ENCODE assay signal across 1 cellular context in genomic region chr16:85539629-85540291, GRCh38.
A peak's percentile ranks its signal among the peaks of the same experiment; 100 is the strongest.
TF ChIP-seq lines count a peak whose summit lies in the region.

No MANE protein-coding gene starts in this region.

TF ChIP-seq in HepG2, 621 proteins besides CTCF, POLR2A, EP300 and RAD21 (continued from another document and continues in another):
- TF ChIP-seq ZBTB26 (CRISPR knock-in tag; IDR thresholded peaks at IDR 0.05; ENCODE audit: borderline replicate concordance) (no peak), ZNF709 (CRISPR knock-in tag; IDR thresholded peaks at IDR 0.05) (peak; percentile 67; the same call in 1 of the 2 replicates), SETDB1 (CRISPR knock-in tag; IDR thresholded peaks at IDR 0.05; ENCODE audit: borderline replicate concordance) (no peak; the same call in 1 of the 2 replicates), NBN (conservative IDR thresholded peaks at IDR 0.05) (no peak), ELF4 (CRISPR knock-in tag; IDR thresholded peaks at IDR 0.05; ENCODE audit: borderline replicate concordance) (no peak), ZNF777 (CRISPR knock-in tag; IDR thresholded peaks at IDR 0.05) (no peak), E2F1 (CRISPR knock-in tag; IDR thresholded peaks at IDR 0.05) (no peak), RXRA (CRISPR knock-in tag; IDR thresholded peaks at IDR 0.05) (peak; percentile 97), ATF5 (CRISPR knock-in tag; IDR thresholded peaks at IDR 0.05; ENCODE audit: low read depth) (no peak), ZNF280B (CRISPR knock-in tag; IDR thresholded peaks at IDR 0.05; ENCODE audit: borderline replicate concordance) (0 out of 2 replicates have a peak, but pooled peaks have one; percentile 39), ARNT2 (CRISPR knock-in tag; IDR thresholded peaks at IDR 0.05; ENCODE audit: low read depth) (peak; percentile 20; the same call in 1 of the 2 replicates), ZNF34 (CRISPR knock-in tag; IDR thresholded peaks at IDR 0.05; ENCODE audit: borderline replicate concordance) (no peak), HHEX (CRISPR knock-in tag; IDR thresholded peaks at IDR 0.05) (no peak), RFXAP (CRISPR knock-in tag; IDR thresholded peaks at IDR 0.05; ENCODE audit: borderline replicate concordance) (peak; percentile 89; the same call in 1 of the 2 replicates), ZNF431 (CRISPR knock-in tag; IDR thresholded peaks at IDR 0.05; ENCODE audit: borderline replicate concordance, low read depth) (no peak), IKZF4 (CRISPR knock-in tag; IDR thresholded peaks at IDR 0.05; ENCODE audit: borderline replicate concordance, low read depth, not compliant biosample characterization) (no peak), TGIF2 (CRISPR knock-in tag; IDR thresholded peaks at IDR 0.05) (no peak), ZBTB34 (CRISPR knock-in tag; IDR thresholded peaks at IDR 0.05) (0 out of 2 replicates have a peak, but pooled peaks have one; percentile 37), KDM2A (CRISPR knock-in tag; IDR thresholded peaks at IDR 0.05; ENCODE audit: borderline replicate concordance, low read depth) (peak; percentile 46; the same call in 1 of the 2 replicates), MBNL3 (CRISPR knock-in tag; conservative IDR thresholded peaks at IDR 0.05) (no peak), ZFP36 (IDR thresholded peaks at IDR 0.05; ENCODE audit: borderline replicate concordance, low read depth, low read length, partially characterized antibody) (no peak), FOXO1 (CRISPR knock-in tag; IDR thresholded peaks at IDR 0.05) (peak; percentile 65; the same call in 1 of the 2 replicates), ZNF567 (CRISPR knock-in tag; IDR thresholded peaks at IDR 0.05; ENCODE audit: borderline replicate concordance) (peak; percentile 100), ZSCAN25 (CRISPR knock-in tag; IDR thresholded peaks at IDR 0.05) (peak; percentile 20; the same call in 1 of the 2 replicates), ZHX1 (CRISPR knock-in tag; IDR thresholded peaks at IDR 0.05; ENCODE audit: low read depth) (no peak), CREM (IDR thresholded peaks at IDR 0.05) (peak; percentile 52; the same call in 1 of the 2 replicates), CREM (CRISPR knock-in tag; IDR thresholded peaks at IDR 0.05) (no peak), FOXK1 (CRISPR knock-in tag; IDR thresholded peaks at IDR 0.05; ENCODE audit: borderline replicate concordance, low read depth) (no peak), ZNF570 (CRISPR knock-in tag; IDR thresholded peaks at IDR 0.05; ENCODE audit: borderline replicate concordance) (no peak), ZNF354B (CRISPR knock-in tag; IDR thresholded peaks at IDR 0.05) (0 out of 2 replicates have a peak, but pooled peaks have one; percentile 55), ZNF772 (CRISPR knock-in tag; IDR thresholded peaks at IDR 0.05) (no peak), RAD51 (IDR thresholded peaks at IDR 0.05; ENCODE audit: borderline replicate concordance) (no peak), PHF8 (CRISPR knock-in tag; IDR thresholded peaks at IDR 0.05) (peak; percentile 21; the same call in 1 of the 2 replicates), TRIM24 (CRISPR knock-in tag; IDR thresholded peaks at IDR 0.05) (no peak), SYNCRIP (IDR thresholded peaks at IDR 0.05; ENCODE audit: insufficient read depth, low read depth, low read length) (no peak), MIXL1 (CRISPR knock-in tag; IDR thresholded peaks at IDR 0.05) (peak; percentile 63; the same call in 1 of the 2 replicates), GATAD1 (CRISPR knock-in tag; IDR thresholded peaks at IDR 0.05) (no peak), ZNF83 (CRISPR knock-in tag; IDR thresholded peaks at IDR 0.05; ENCODE audit: borderline replicate concordance) (no peak), NFRKB (IDR thresholded peaks at IDR 0.05) (no peak), KDM3A (CRISPR knock-in tag; IDR thresholded peaks at IDR 0.05; ENCODE audit: low read depth) (no peak), MED1 (CRISPR knock-in tag; IDR thresholded peaks at IDR 0.05) (peak; percentile 94), SPEN (CRISPR knock-in tag; IDR thresholded peaks at IDR 0.05; ENCODE audit: low read depth) (peak; percentile 31), TP53 (CRISPR knock-in tag; conservative IDR thresholded peaks at IDR 0.05) (no peak), NR1H2 (CRISPR knock-in tag; IDR thresholded peaks at IDR 0.05; ENCODE audit: borderline replicate concordance, low read depth) (no peak), ADNP (CRISPR knock-in tag; IDR thresholded peaks at IDR 0.05) (0 out of 2 replicates have a peak, but pooled peaks have one; percentile 53), KLF11 (CRISPR knock-in tag; IDR thresholded peaks at IDR 0.05) (no peak), ZNF770 (CRISPR knock-in tag; IDR thresholded peaks at IDR 0.05) (no peak), RERE (CRISPR knock-in tag; IDR thresholded peaks at IDR 0.05; ENCODE audit: low read depth) (no peak), CCDC6 (CRISPR knock-in tag; IDR thresholded peaks at IDR 0.05) (no peak), MTA1 (CRISPR knock-in tag; IDR thresholded peaks at IDR 0.05; ENCODE audit: borderline replicate concordance) (0 out of 2 replicates have a peak, but pooled peaks have one; percentile 62), SNAI1 (CRISPR knock-in tag; IDR thresholded peaks at IDR 0.05; ENCODE audit: borderline replicate concordance) (no peak), ZNF629 (CRISPR knock-in tag; conservative IDR thresholded peaks at IDR 0.05) (peak; percentile 51)
